ENCODE assay signal across 1 cellular context in genomic region chr10:30583778-30584415, GRCh38.
TF ChIP-seq lines count a peak whose summit lies in the region.

No MANE protein-coding gene starts in this region.

TF ChIP-seq in IMR-90, 13 proteins besides CTCF, POLR2A, EP300 and RAD21 (continued from another document):
- no peak for TF ChIP-seq ELK1 (IDR thresholded peaks at IDR 0.05; ENCODE audit: borderline replicate concordance, low read depth, low read length)
- no peak for TF ChIP-seq FOS (IDR thresholded peaks at IDR 0.05; ENCODE audit: low read depth, low read length)
- TF ChIP-seq MAFK (IDR thresholded peaks at IDR 0.05; ENCODE audit: low read depth, low read length) = no peak
- no peak for TF ChIP-seq SMC3 (IDR thresholded peaks at IDR 0.05; ENCODE audit: low read depth, low read length)
